25 cellular contexts compared by ENCODE assay signal in the genomic region with DNA sequence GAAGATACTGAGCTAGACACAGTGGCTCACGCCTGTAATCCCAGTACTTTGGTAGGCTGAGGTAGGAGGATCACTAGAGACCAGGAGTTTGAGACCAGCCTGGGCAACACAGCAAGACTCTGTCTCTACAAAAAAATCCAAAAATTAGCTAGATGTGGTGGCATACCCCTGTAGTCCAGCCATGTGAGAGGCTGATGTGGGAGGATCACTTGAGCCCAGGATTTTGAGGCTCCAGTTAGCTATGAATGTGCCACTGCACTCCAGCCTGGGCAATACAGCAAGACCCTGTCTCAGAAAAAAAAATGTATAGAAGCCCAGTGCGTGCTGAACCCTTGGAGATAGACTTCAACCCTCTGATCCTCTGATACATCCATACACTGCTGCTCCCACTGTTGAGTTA.
"Had no signal": no experiment of that assay in that cellular context is flagged by ENCODE, and none has a peak within 500 bp of the region (broad histone marks: within the 10 kb centered on the region; RNA-seq: fewer than 3 reads in every experiment).

No MANE protein-coding gene starts in this region.

- FAIRE-seq: colon, endothelial cell of umbilical vein, islet of Langerhans, keratinocyte had no signal

- H3K9me3 ChIP-seq: esophagus squamous epithelium, gastrocnemius medialis, heart right ventricle, left lung had no signal

- DNase-seq: dermis blood vessel endothelial cell; dorsolateral prefrontal cortex; effector CD4-positive, alpha-beta T cell; effector memory CD4-positive, alpha-beta T cell; esophagus squamous epithelium; foreskin fibroblast; foreskin melanocyte; gastrocnemius medialis; glutamatergic neuron; head of caudate nucleus; heart right ventricle; hippocampal formation; left cardiac atrium; left lung; left ventricle myocardium superior; mammary epithelial cell; mesendoderm; midbrain; naive thymus-derived CD4-positive, alpha-beta T cell had no signal

- H3K27me3 ChIP-seq: dorsolateral prefrontal cortex, esophagus squamous epithelium, gastrocnemius medialis, heart right ventricle, left lung had no signal

- H3K4me1 ChIP-seq: esophagus squamous epithelium, gastrocnemius medialis had no signal

- ATAC-seq: gastrocnemius medialis; heart right ventricle; left cardiac atrium; left lung; left ventricle myocardium superior; naive thymus-derived CD4-positive, alpha-beta T cell had no signal

- H3K36me3 ChIP-seq: esophagus squamous epithelium, gastrocnemius medialis, heart right ventricle, left lung had no signal

- H3K27ac ChIP-seq: coronary artery, dorsolateral prefrontal cortex, esophagus squamous epithelium, gastrocnemius medialis, heart right ventricle, left lung had no signal

- H3K4me3 ChIP-seq: coronary artery, dorsolateral prefrontal cortex, esophagus squamous epithelium, gastrocnemius medialis, heart right ventricle, left lung, lung had no signal
